In the genomic region with DNA sequence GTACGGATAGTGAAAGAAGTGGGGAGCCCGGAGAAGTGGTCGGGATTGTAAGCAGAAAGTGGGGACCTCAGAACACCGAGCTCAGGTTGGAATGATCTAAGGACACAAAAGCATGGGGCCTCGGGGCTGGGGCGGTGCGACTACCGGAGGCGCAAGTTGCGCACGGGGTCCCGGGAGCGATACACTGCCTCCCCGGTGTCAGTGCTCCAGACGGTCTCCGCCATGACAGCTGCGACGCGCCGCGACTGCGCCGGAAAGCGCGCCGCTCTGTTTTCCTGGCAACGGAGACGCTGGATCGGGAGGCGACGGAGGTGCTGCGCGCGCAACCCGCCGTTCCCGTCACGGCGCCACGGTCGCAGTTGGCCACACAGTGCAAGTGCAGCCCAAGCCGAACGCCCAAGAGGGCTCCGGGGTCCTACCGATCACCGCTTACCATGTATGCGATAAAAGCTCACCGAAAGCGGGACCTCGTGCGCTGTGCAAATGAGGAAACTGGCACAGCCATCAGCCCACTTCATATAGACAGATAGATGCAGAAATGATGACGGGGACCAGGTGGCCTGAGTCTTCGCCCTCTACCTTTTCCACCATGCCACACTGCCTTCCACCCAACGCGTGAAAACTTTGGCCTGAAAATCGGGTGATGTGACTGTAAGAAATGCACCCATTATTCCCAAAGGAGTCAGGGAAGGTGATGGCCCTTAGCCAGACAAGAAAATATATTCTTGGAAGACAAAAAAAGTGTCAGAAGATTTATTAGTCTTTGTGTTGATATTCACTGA, we compare ENCODE assay signal across 1 cellular context.
TF ChIP-seq lines count a peak whose summit lies in the region.

A gene (minus strand): TSS at position 249 of the 782 bp plus-strand sequence. CDS start 25 bp downstream, at position 224.

TF ChIP-seq in K562, 482 proteins besides CTCF, POLR2A, EP300 and RAD21 (continued from another document and continues in another):
- TF ChIP-seq ZNF316 (IDR thresholded peaks at IDR 0.05) (no peak), EP400 (IDR thresholded peaks at IDR 0.05) (peak; percentile 68), ZNF354B (CRISPR knock-in tag; IDR thresholded peaks at IDR 0.05) (no peak), ZC3H11A (IDR thresholded peaks at IDR 0.05; ENCODE audit: low read depth, low read length) (no peak), ELF4 (CRISPR knock-in tag; IDR thresholded peaks at IDR 0.05) (no peak), CXXC5 (CRISPR knock-in tag; IDR thresholded peaks at IDR 0.05) (peak; percentile 85), ZFP36 (IDR thresholded peaks at IDR 0.05; ENCODE audit: low read depth, low read length, partially characterized antibody) (no peak), ELF1 (tag; IDR thresholded peaks at IDR 0.05) (no peak), CC2D1A (IDR thresholded peaks at IDR 0.05) (no peak), ZFP1 (CRISPR knock-in tag; IDR thresholded peaks at IDR 0.05) (no peak), PML (IDR thresholded peaks at IDR 0.05; ENCODE audit: low read length) (peak; percentile 58), HNRNPLL (IDR thresholded peaks at IDR 0.05; ENCODE audit: low read depth, low read length, poor library complexity, severe bottlenecking) (peak; percentile 91), MYC (IDR thresholded peaks at IDR 0.05; ENCODE audit: low read depth, low read length) (peak; percentile 57; the same call in 1 of the 2 replicates), MYC (CRISPR knock-in tag; IDR thresholded peaks at IDR 0.05; ENCODE audit: borderline replicate concordance, low read depth) (no peak), ZNF23 (CRISPR knock-in tag; IDR thresholded peaks at IDR 0.05) (no peak), ZNF165 (CRISPR knock-in tag; IDR thresholded peaks at IDR 0.05; ENCODE audit: borderline replicate concordance) (no peak), FOXJ2 (tag; IDR thresholded peaks at IDR 0.05) (peak; percentile 62; the same call in 1 of the 2 replicates), LEF1 (IDR thresholded peaks at IDR 0.05) (no peak), HDAC2 (IDR thresholded peaks at IDR 0.05) (no peak), CHD1 (IDR thresholded peaks at IDR 0.05; ENCODE audit: low read length) (peak; percentile 23), NONO (IDR thresholded peaks at IDR 0.05; ENCODE audit: low read depth in 2 of 2, low read length in 1 of 2) (peak in 1 of 2 experiments; percentile 29; a peak in 1 of 4 replicates), SP2 (IDR thresholded peaks at IDR 0.05; ENCODE audit: extremely low read depth, low read depth, low read length, poor library complexity, severe bottlenecking) (no peak), TRIM28 (IDR thresholded peaks at IDR 0.05) (no peak), RB1 (IDR thresholded peaks at IDR 0.05; ENCODE audit: low read depth) (peak; percentile 92), ZNF212 (CRISPR knock-in tag; IDR thresholded peaks at IDR 0.05) (no peak), RNF2 (IDR thresholded peaks at IDR 0.05) (no peak), DNMT1 (IDR thresholded peaks at IDR 0.05) (no peak), RHOXF2B (CRISPR knock-in tag; conservative IDR thresholded peaks at IDR 0.05) (no peak), ZNF695 (CRISPR knock-in tag; IDR thresholded peaks at IDR 0.05) (no peak), ZNF224 (CRISPR knock-in tag; IDR thresholded peaks at IDR 0.05) (no peak)
- TF ChIP-seq, protein P1, sequence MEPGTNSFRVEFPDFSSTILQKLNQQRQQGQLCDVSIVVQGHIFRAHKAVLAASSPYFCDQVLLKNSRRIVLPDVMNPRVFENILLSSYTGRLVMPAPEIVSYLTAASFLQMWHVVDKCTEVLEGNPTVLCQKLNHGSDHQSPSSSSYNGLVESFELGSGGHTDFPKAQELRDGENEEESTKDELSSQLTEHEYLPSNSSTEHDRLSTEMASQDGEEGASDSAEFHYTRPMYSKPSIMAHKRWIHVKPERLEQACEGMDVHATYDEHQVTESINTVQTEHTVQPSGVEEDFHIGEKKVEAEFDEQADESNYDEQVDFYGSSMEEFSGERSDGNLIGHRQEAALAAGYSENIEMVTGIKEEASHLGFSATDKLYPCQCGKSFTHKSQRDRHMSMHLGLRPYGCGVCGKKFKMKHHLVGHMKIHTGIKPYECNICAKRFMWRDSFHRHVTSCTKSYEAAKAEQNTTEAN (CRISPR knock-in tag; IDR thresholded peaks at IDR 0.05): no peak
- TF ChIP-seq, protein P2, sequence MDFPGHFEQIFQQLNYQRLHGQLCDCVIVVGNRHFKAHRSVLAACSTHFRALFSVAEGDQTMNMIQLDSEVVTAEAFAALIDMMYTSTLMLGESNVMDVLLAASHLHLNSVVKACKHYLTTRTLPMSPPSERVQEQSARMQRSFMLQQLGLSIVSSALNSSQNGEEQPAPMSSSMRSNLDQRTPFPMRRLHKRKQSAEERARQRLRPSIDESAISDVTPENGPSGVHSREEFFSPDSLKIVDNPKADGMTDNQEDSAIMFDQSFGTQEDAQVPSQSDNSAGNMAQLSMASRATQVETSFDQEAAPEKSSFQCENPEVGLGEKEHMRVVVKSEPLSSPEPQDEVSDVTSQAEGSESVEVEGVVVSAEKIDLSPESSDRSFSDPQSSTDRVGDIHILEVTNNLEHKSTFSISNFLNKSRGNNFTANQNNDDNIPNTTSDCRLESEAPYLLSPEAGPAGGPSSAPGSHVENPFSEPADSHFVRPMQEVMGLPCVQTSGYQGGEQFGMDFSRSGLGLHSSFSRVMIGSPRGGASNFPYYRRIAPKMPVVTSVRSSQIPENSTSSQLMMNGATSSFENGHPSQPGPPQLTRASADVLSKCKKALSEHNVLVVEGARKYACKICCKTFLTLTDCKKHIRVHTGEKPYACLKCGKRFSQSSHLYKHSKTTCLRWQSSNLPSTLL (IDR thresholded peaks at IDR 0.05): no peak
- TF ChIP-seq, protein P3, sequence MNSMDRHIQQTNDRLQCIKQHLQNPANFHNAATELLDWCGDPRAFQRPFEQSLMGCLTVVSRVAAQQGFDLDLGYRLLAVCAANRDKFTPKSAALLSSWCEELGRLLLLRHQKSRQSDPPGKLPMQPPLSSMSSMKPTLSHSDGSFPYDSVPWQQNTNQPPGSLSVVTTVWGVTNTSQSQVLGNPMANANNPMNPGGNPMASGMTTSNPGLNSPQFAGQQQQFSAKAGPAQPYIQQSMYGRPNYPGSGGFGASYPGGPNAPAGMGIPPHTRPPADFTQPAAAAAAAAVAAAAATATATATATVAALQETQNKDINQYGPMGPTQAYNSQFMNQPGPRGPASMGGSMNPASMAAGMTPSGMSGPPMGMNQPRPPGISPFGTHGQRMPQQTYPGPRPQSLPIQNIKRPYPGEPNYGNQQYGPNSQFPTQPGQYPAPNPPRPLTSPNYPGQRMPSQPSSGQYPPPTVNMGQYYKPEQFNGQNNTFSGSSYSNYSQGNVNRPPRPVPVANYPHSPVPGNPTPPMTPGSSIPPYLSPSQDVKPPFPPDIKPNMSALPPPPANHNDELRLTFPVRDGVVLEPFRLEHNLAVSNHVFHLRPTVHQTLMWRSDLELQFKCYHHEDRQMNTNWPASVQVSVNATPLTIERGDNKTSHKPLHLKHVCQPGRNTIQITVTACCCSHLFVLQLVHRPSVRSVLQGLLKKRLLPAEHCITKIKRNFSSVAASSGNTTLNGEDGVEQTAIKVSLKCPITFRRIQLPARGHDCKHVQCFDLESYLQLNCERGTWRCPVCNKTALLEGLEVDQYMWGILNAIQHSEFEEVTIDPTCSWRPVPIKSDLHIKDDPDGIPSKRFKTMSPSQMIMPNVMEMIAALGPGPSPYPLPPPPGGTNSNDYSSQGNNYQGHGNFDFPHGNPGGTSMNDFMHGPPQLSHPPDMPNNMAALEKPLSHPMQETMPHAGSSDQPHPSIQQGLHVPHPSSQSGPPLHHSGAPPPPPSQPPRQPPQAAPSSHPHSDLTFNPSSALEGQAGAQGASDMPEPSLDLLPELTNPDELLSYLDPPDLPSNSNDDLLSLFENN (IDR thresholded peaks at IDR 0.05; ENCODE audit: low read depth in 2 of 2, low read length in 2 of 2): no peak
- TF ChIP-seq, protein P4, sequence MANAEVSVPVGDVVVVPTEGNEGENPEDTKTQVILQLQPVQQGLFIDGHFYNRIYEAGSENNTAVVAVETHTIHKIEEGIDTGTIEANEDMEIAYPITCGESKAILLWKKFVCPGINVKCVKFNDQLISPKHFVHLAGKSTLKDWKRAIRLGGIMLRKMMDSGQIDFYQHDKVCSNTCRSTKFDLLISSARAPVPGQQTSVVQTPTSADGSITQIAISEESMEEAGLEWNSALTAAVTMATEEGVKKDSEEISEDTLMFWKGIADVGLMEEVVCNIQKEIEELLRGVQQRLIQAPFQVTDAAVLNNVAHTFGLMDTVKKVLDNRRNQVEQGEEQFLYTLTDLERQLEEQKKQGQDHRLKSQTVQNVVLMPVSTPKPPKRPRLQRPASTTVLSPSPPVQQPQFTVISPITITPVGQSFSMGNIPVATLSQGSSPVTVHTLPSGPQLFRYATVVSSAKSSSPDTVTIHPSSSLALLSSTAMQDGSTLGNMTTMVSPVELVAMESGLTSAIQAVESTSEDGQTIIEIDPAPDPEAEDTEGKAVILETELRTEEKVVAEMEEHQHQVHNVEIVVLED (CRISPR knock-in tag; IDR thresholded peaks at IDR 0.05): peak; percentile 65; the same call in 1 of the 2 replicates
- TF ChIP-seq, protein P5, sequence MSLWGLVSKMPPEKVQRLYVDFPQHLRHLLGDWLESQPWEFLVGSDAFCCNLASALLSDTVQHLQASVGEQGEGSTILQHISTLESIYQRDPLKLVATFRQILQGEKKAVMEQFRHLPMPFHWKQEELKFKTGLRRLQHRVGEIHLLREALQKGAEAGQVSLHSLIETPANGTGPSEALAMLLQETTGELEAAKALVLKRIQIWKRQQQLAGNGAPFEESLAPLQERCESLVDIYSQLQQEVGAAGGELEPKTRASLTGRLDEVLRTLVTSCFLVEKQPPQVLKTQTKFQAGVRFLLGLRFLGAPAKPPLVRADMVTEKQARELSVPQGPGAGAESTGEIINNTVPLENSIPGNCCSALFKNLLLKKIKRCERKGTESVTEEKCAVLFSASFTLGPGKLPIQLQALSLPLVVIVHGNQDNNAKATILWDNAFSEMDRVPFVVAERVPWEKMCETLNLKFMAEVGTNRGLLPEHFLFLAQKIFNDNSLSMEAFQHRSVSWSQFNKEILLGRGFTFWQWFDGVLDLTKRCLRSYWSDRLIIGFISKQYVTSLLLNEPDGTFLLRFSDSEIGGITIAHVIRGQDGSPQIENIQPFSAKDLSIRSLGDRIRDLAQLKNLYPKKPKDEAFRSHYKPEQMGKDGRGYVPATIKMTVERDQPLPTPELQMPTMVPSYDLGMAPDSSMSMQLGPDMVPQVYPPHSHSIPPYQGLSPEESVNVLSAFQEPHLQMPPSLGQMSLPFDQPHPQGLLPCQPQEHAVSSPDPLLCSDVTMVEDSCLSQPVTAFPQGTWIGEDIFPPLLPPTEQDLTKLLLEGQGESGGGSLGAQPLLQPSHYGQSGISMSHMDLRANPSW (CRISPR knock-in tag; IDR thresholded peaks at IDR 0.05): no peak
- TF ChIP-seq, protein P6, sequence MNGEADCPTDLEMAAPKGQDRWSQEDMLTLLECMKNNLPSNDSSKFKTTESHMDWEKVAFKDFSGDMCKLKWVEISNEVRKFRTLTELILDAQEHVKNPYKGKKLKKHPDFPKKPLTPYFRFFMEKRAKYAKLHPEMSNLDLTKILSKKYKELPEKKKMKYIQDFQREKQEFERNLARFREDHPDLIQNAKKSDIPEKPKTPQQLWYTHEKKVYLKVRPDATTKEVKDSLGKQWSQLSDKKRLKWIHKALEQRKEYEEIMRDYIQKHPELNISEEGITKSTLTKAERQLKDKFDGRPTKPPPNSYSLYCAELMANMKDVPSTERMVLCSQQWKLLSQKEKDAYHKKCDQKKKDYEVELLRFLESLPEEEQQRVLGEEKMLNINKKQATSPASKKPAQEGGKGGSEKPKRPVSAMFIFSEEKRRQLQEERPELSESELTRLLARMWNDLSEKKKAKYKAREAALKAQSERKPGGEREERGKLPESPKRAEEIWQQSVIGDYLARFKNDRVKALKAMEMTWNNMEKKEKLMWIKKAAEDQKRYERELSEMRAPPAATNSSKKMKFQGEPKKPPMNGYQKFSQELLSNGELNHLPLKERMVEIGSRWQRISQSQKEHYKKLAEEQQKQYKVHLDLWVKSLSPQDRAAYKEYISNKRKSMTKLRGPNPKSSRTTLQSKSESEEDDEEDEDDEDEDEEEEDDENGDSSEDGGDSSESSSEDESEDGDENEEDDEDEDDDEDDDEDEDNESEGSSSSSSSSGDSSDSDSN (IDR thresholded peaks at IDR 0.05; ENCODE audit: borderline replicate concordance in 1 of 2, low read depth in 2 of 2, low read length in 2 of 2): no peak
- TF ChIP-seq, protein P7, sequence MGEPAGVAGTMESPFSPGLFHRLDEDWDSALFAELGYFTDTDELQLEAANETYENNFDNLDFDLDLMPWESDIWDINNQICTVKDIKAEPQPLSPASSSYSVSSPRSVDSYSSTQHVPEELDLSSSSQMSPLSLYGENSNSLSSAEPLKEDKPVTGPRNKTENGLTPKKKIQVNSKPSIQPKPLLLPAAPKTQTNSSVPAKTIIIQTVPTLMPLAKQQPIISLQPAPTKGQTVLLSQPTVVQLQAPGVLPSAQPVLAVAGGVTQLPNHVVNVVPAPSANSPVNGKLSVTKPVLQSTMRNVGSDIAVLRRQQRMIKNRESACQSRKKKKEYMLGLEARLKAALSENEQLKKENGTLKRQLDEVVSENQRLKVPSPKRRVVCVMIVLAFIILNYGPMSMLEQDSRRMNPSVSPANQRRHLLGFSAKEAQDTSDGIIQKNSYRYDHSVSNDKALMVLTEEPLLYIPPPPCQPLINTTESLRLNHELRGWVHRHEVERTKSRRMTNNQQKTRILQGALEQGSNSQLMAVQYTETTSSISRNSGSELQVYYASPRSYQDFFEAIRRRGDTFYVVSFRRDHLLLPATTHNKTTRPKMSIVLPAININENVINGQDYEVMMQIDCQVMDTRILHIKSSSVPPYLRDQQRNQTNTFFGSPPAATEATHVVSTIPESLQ (CRISPR knock-in tag; IDR thresholded peaks at IDR 0.05): 0 out of 2 replicates have a peak, but pooled peaks have one; percentile 7
- TF ChIP-seq, protein P8, sequence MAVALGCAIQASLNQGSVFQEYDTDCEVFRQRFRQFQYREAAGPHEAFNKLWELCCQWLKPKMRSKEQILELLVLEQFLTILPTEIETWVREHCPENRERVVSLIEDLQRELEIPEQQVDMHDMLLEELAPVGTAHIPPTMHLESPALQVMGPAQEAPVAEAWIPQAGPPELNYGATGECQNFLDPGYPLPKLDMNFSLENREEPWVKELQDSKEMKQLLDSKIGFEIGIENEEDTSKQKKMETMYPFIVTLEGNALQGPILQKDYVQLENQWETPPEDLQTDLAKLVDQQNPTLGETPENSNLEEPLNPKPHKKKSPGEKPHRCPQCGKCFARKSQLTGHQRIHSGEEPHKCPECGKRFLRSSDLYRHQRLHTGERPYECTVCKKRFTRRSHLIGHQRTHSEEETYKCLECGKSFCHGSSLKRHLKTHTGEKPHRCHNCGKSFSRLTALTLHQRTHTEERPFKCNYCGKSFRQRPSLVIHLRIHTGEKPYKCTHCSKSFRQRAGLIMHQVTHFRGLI (CRISPR knock-in tag; IDR thresholded peaks at IDR 0.05): no peak
